Comparison of ENCODE assay signal across 31 cellular contexts in genomic region chr6:135815216-135815615, GRCh38.
"Had no signal": no experiment of that assay in that cellular context is flagged by ENCODE, and none has a peak within 500 bp of the region (broad histone marks: within the 10 kb centered on the region; RNA-seq: fewer than 3 reads in every experiment).

No MANE protein-coding gene starts in this region.

- ATAC-seq: activated CD4-positive, CD25-positive, alpha-beta regulatory T cell treated with anti-CD3 and anti-CD28 coated beads, Interleukin-2, amount 50 U/mL, for 24 hours; activated CD8-positive, alpha-beta T cell treated with anti-CD3 and anti-CD28 coated beads for 36 hours; activated naive CD8-positive, alpha-beta T cell treated with anti-CD3 and anti-CD28 coated beads, Interleukin-2, amount 50 U/mL, for 24 hours; gastroesophageal sphincter had no signal

- H3K27ac Mint-ChIP-seq: activated B cell treated with CpG ODN at 0.5 μM for 24 hours; activated CD8-positive, alpha-beta T cell treated with anti-CD3 and anti-CD28 coated beads for 36 hours; activated naive CD4-positive, alpha-beta T cell treated with anti-CD3 and anti-CD28 coated beads for 36 hours; activated naive CD4-positive, alpha-beta T cell treated with anti-CD3 and anti-CD28 coated beads, Interleukin-2, amount 50 U/mL, for 24 hours; activated naive CD8-positive, alpha-beta T cell treated with anti-CD3 and anti-CD28 coated beads for 36 hours; activated naive CD8-positive, alpha-beta T cell treated with anti-CD3 and anti-CD28 coated beads, Interleukin-2, amount 50 U/mL, for 24 hours; activated T-helper 1 cell treated with anti-CD3 and anti-CD28 coated beads, Interleukin-12 subunit alpha, Interleukin-12 subunit beta, Interleukin-2, Interleukin-4 antibody, amounts not matched to agents 30 ng/mL and 10 ng/mL and 1 ng/mL, durations not matched to agents 14 hours and 24 hours and 36 hours; activated T-helper 2 cell treated with anti-CD3 and anti-CD28 coated beads, Interferon-gamma antibody, Interleukin-2, Interleukin-4, amounts not matched to agents 10 μg/mL and 5 μg/mL and 100 μg/mL, durations not matched to agents 14 hours and 24 hours and 36 hours; brain had no signal

- H3K4me3 ChIP-seq: adrenal gland, ascending aorta, breast epithelium, cardiac muscle cell, colonic mucosa, esophagus squamous epithelium, gastroesophageal sphincter had no signal

- DNase-seq: activated B cell treated with CpG ODN at 0.5 μM for 24 hours; activated CD4-positive, alpha-beta T cell treated with anti-CD3 and anti-CD28 coated beads for 48 hours; activated CD4-positive, alpha-beta T cell treated with anti-CD3 and anti-CD28 coated beads, Interleukin-2, amount 50 U/mL, for 1 hour; activated CD4-positive, alpha-beta T cell treated with anti-CD3 and anti-CD28 coated beads, Interleukin-2, amount 50 U/mL, for 48 hours; activated CD8-positive, alpha-beta memory T cell treated with anti-CD3 and anti-CD28 coated beads for 24 hours; activated CD8-positive, alpha-beta T cell treated with anti-CD3 and anti-CD28 coated beads for 36 hours; activated effector memory CD4-positive, alpha-beta T cell treated with anti-CD3 and anti-CD28 coated beads, Interleukin-2, amount 50 U/mL, for 16 hours; activated naive CD4-positive, alpha-beta T cell treated with anti-CD3 and anti-CD28 coated beads for 36 hours; activated naive CD8-positive, alpha-beta T cell treated with anti-CD3 and anti-CD28 coated beads for 36 hours; activated naive CD8-positive, alpha-beta T cell treated with anti-CD3 and anti-CD28 coated beads, Interleukin-2, amount 50 U/mL, for 24 hours; activated T-cell treated with anti-CD3 and anti-CD28 coated beads, Interleukin-2, amount 50 U/mL, for 48 hours; adrenal gland; amygdala; central memory CD4-positive, alpha-beta T cell; cerebellar nuclear complex; colonic mucosa; effector CD8-positive, alpha-beta T cell; esophagus squamous epithelium; foreskin melanocyte; T-helper 2 cell had no signal

- H3K27me3 Mint-ChIP-seq: activated B cell treated with CpG ODN at 0.5 μM for 24 hours; activated CD8-positive, alpha-beta T cell treated with anti-CD3 and anti-CD28 coated beads for 36 hours; activated naive CD4-positive, alpha-beta T cell treated with anti-CD3 and anti-CD28 coated beads, Interleukin-2, amount 50 U/mL, for 24 hours; activated naive CD8-positive, alpha-beta T cell treated with anti-CD3 and anti-CD28 coated beads for 36 hours; activated naive CD8-positive, alpha-beta T cell treated with anti-CD3 and anti-CD28 coated beads, Interleukin-2, amount 50 U/mL, for 24 hours had no signal

- H3K27me3 ChIP-seq: adrenal gland, ascending aorta, breast epithelium, cardiac muscle cell, colonic mucosa, esophagus squamous epithelium, gastroesophageal sphincter had no signal

- H3K4me1 ChIP-seq: adrenal gland, ascending aorta, breast epithelium, colonic mucosa, esophagus squamous epithelium, gastroesophageal sphincter had no signal

- H3K27ac ChIP-seq: adrenal gland, ascending aorta, breast epithelium, cardiac muscle cell, colonic mucosa, epithelial cell of prostate, esophagus squamous epithelium, gastroesophageal sphincter, VCaP had no signal

- H3K9me3 Mint-ChIP-seq: activated B cell treated with CpG ODN at 0.5 μM for 24 hours; activated CD8-positive, alpha-beta T cell treated with anti-CD3 and anti-CD28 coated beads for 36 hours; activated naive CD4-positive, alpha-beta T cell treated with anti-CD3 and anti-CD28 coated beads for 36 hours; activated naive CD4-positive, alpha-beta T cell treated with anti-CD3 and anti-CD28 coated beads, Interleukin-2, amount 50 U/mL, for 24 hours; activated naive CD8-positive, alpha-beta T cell treated with anti-CD3 and anti-CD28 coated beads for 36 hours; activated naive CD8-positive, alpha-beta T cell treated with anti-CD3 and anti-CD28 coated beads, Interleukin-2, amount 50 U/mL, for 24 hours; activated T-helper 1 cell treated with anti-CD3 and anti-CD28 coated beads, Interleukin-12 subunit alpha, Interleukin-12 subunit beta, Interleukin-2, Interleukin-4 antibody, amounts not matched to agents 30 ng/mL and 10 ng/mL and 1 ng/mL, durations not matched to agents 14 hours and 24 hours and 36 hours; activated T-helper 2 cell treated with anti-CD3 and anti-CD28 coated beads, Interferon-gamma antibody, Interleukin-2, Interleukin-4, amounts not matched to agents 10 μg/mL and 5 μg/mL and 100 μg/mL, durations not matched to agents 14 hours and 24 hours and 36 hours had no signal

- H3K36me3 Mint-ChIP-seq: activated naive CD4-positive, alpha-beta T cell treated with anti-CD3 and anti-CD28 coated beads, Interleukin-2, amount 50 U/mL, for 24 hours; activated naive CD8-positive, alpha-beta T cell treated with anti-CD3 and anti-CD28 coated beads for 36 hours; brain had no signal

- H3K4me3 Mint-ChIP-seq: activated B cell treated with CpG ODN at 0.5 μM for 24 hours; activated CD8-positive, alpha-beta T cell treated with anti-CD3 and anti-CD28 coated beads for 36 hours; activated naive CD4-positive, alpha-beta T cell treated with anti-CD3 and anti-CD28 coated beads for 36 hours; activated naive CD4-positive, alpha-beta T cell treated with anti-CD3 and anti-CD28 coated beads, Interleukin-2, amount 50 U/mL, for 24 hours; activated naive CD8-positive, alpha-beta T cell treated with anti-CD3 and anti-CD28 coated beads for 36 hours; activated naive CD8-positive, alpha-beta T cell treated with anti-CD3 and anti-CD28 coated beads, Interleukin-2, amount 50 U/mL, for 24 hours; activated T-helper 1 cell treated with anti-CD3 and anti-CD28 coated beads, Interleukin-12 subunit alpha, Interleukin-12 subunit beta, Interleukin-2, Interleukin-4 antibody, amounts not matched to agents 30 ng/mL and 10 ng/mL and 1 ng/mL, durations not matched to agents 14 hours and 24 hours and 36 hours; brain had no signal

- H3K9me3 ChIP-seq: adrenal gland, ascending aorta, breast epithelium, colonic mucosa, esophagus squamous epithelium, gastroesophageal sphincter had no signal

- H3K36me3 ChIP-seq: adrenal gland, ascending aorta, breast epithelium, cardiac muscle cell, colonic mucosa, esophagus squamous epithelium, gastroesophageal sphincter had no signal

- H3K4me1 Mint-ChIP-seq: activated naive CD4-positive, alpha-beta T cell treated with anti-CD3 and anti-CD28 coated beads, Interleukin-2, amount 50 U/mL, for 24 hours; activated naive CD8-positive, alpha-beta T cell treated with anti-CD3 and anti-CD28 coated beads for 36 hours; activated naive CD8-positive, alpha-beta T cell treated with anti-CD3 and anti-CD28 coated beads, Interleukin-2, amount 50 U/mL, for 24 hours had no signal
